In genomic region chr20:18662279-18662678, GRCh38 we compare ENCODE assay signal across 15 cellular contexts.
A peak's percentile ranks its signal among the peaks of the same experiment; 100 is the strongest.
DNase-seq lines count a peak whose midpoint lies in the region; ATAC-seq lines count a peak whose summit lies in the region.
"Had no signal": no experiment of that assay in that cellular context is flagged by ENCODE, and none has a peak within 500 bp of the region (broad histone marks: within the 10 kb centered on the region; RNA-seq: fewer than 3 reads in every experiment).

No MANE protein-coding gene starts in this region.

- ATAC-seq in GM21381 (IDR thresholded peaks at IDR 0.05; ENCODE audit: unreplicated experiment) (peak; percentile 49), HG02973 (IDR thresholded peaks at IDR 0.05; ENCODE audit: unreplicated experiment) (peak; percentile 74), HG03571 (IDR thresholded peaks at IDR 0.05; ENCODE audit: unreplicated experiment) (no peak), HG03521 (IDR thresholded peaks at IDR 0.05; ENCODE audit: unreplicated experiment) (no peak)
- ATAC-seq in stimulated activated naive B cell treated with anti-CD40 and anti-IgM and Interleukin-4, amounts not matched to agents 10 μg/mL and 1 μg/mL and 100 μg/mL, for 72 hours (replicated peaks) = peak; percentile 36 to 70
- ATAC-seq: foreskin keratinocyte, lower lobe of right lung had no signal

- H3K36me3 Mint-ChIP-seq in stimulated activated naive B cell treated with anti-CD40 and anti-IgM and Interleukin-4, amounts not matched to agents 10 μg/mL and 1 μg/mL and 100 μg/mL, for 72 hours = peaks cover 16% of the 10 kb centered on the region in 2 donors
- peaks cover 10% of the 10 kb centered on the region for H3K36me3 Mint-ChIP-seq in activated T-cell treated with anti-CD3 and anti-CD28 coated beads, Interleukin-2, amount 50 U/mL, for 24 hours (ENCODE audit: low read depth)

- H3K27ac Mint-ChIP-seq in stimulated activated naive B cell treated with anti-CD40 and anti-IgM and Interleukin-4, amounts not matched to agents 10 μg/mL and 1 μg/mL and 100 μg/mL, for 72 hours = no peak overlapping the region
- H3K27ac Mint-ChIP-seq in activated T-cell treated with anti-CD3 and anti-CD28 coated beads, Interleukin-2, amount 50 U/mL, for 24 hours = no peak overlapping the region

- H3K4me3 Mint-ChIP-seq in stimulated activated naive B cell treated with anti-CD40 and anti-IgM and Interleukin-4, amounts not matched to agents 10 μg/mL and 1 μg/mL and 100 μg/mL, for 72 hours = no peak overlapping the region
- H3K4me3 Mint-ChIP-seq in activated T-cell treated with anti-CD3 and anti-CD28 coated beads, Interleukin-2, amount 50 U/mL, for 24 hours = no peak overlapping the region

- H3K9me3 Mint-ChIP-seq in stimulated activated naive B cell treated with anti-CD40 and anti-IgM and Interleukin-4, amounts not matched to agents 10 μg/mL and 1 μg/mL and 100 μg/mL, for 72 hours = peaks cover 0 to 2% of the 10 kb centered on the region in 2 donors
- no peaks in the 10 kb centered on the region for H3K9me3 Mint-ChIP-seq in activated T-cell treated with anti-CD3 and anti-CD28 coated beads, Interleukin-2, amount 50 U/mL, for 24 hours

- peaks cover 12 to 23% of the 10 kb centered on the region in 2 donors for H3K4me1 Mint-ChIP-seq in stimulated activated naive B cell treated with anti-CD40 and anti-IgM and Interleukin-4, amounts not matched to agents 10 μg/mL and 1 μg/mL and 100 μg/mL, for 72 hours
- peaks cover 6% of the 10 kb centered on the region for H3K4me1 Mint-ChIP-seq in activated T-cell treated with anti-CD3 and anti-CD28 coated beads, Interleukin-2, amount 50 U/mL, for 24 hours (ENCODE audit: low read depth)

- no peaks in the 10 kb centered on the region for H3K27me3 Mint-ChIP-seq in stimulated activated naive B cell treated with anti-CD40 and anti-IgM and Interleukin-4, amounts not matched to agents 10 μg/mL and 1 μg/mL and 100 μg/mL, for 72 hours
- H3K27me3 Mint-ChIP-seq in activated T-cell treated with anti-CD3 and anti-CD28 coated beads, Interleukin-2, amount 50 U/mL, for 24 hours = no peaks in the 10 kb centered on the region

- DNase-seq in stimulated activated CD4-positive, alpha-beta T cell treated with anti-CD3 and anti-CD28 coated beads, Interleukin-15, amount 100 ng/mL, for 24 hours = peak; percentile 11
- DNase-seq in stimulated activated CD4-positive, alpha-beta T cell treated with anti-CD3 and anti-CD28 coated beads, Interleukin-12 subunit alpha, Interleukin-12 subunit beta, amount 100 ng/mL, for 4 hours = no peak
- DNase-seq in stimulated activated naive B cell treated with anti-CD40 and anti-IgM and Interleukin-4, amounts not matched to agents 10 μg/mL and 1 μg/mL and 100 μg/mL, for 72 hours = no peak
- no peak for DNase-seq in activated T-cell treated with anti-CD3 and anti-CD28 coated beads, Interleukin-2, amount 50 U/mL, for 24 hours
- DNase-seq: activated CD4-positive, alpha-beta T cell treated with anti-CD3 and anti-CD28 coated beads for 1 hour; activated gamma-delta T cell; foreskin keratinocyte; hippocampal formation; KG1; lower lobe of right lung; NCI-H2081 treated with DMSO at 0.1 percent for 48 hours had no signal

Comparison
In these comparisons a context has a peak if more than half of its experiments do, and no peak if none do; other contexts are left out.
1. ATAC-seq: peak in GM21381 (single experiment), HG02973 (single experiment) and stimulated activated naive B cell treated with anti-CD40 and anti-IgM and Interleukin-4, amounts not matched to agents 10 μg/mL and 1 μg/mL and 100 μg/mL, for 72 hours (2 of 2); none in HG03571 (single experiment) and HG03521 (single experiment).